ENCODE assay signal across 30 cellular contexts in the genomic region with DNA sequence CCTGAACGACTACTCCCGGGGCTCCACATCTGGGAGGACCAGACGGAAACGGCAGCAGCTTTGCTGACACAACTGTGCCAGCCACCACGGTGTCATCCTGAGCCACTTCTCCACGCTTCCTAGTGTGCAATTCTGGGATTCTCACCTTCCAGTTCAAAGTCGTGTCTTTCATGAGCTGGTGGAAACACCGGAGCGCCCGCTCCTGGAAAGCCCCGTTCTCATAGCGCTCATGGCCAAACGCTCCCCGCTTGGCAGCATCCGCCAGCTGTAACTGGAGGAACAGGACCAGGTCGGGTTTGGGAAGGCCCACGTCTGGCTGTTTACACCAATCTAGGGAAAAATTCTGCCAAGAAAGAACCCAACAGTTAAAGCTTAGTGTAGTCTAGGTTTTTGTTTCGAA.
"Had no signal": no experiment of that assay in that cellular context is flagged by ENCODE, and none has a peak within 500 bp of the region (broad histone marks: within the 10 kb centered on the region; RNA-seq: fewer than 3 reads in every experiment).

No MANE protein-coding gene starts in this region.

- H3K27ac ChIP-seq: brain microvascular endothelial cell, esophagus muscularis mucosa, foreskin keratinocyte, gastrocnemius medialis had no signal

- H3K27me3 Mint-ChIP-seq: activated CD4-positive, alpha-beta memory T cell treated with anti-CD3 and anti-CD28 coated beads, Interleukin-2, amount 10 ng/mL, durations not matched to agents 7 days and 5 days; activated CD4-positive, alpha-beta T cell treated with anti-CD3 and anti-CD28 coated beads for 36 hours; activated CD4-positive, alpha-beta T cell treated with anti-CD3 and anti-CD28 coated beads, Interleukin-2, amount 10 ng/mL, durations not matched to agents 7 days and 5 days; activated naive CD4-positive, alpha-beta T cell treated with anti-CD3 and anti-CD28 coated beads, Interleukin-2, amount 10 ng/mL, durations not matched to agents 7 days and 5 days; activated naive CD8-positive, alpha-beta T cell treated with anti-CD3 and anti-CD28 coated beads, Interleukin-2, amount 10 ng/mL, durations not matched to agents 7 days and 5 days; activated T-cell treated with anti-CD3 and anti-CD28 coated beads, Interleukin-2, amount 50 U/mL, for 24 hours; effector memory CD8-positive, alpha-beta T cell had no signal

- H3K4me3 ChIP-seq: esophagus muscularis mucosa, gastrocnemius medialis had no signal

- H3K4me1 ChIP-seq: foreskin keratinocyte had no signal

- H3K4me3 Mint-ChIP-seq: activated CD4-positive, alpha-beta memory T cell treated with anti-CD3 and anti-CD28 coated beads, Interleukin-2, amount 10 ng/mL, durations not matched to agents 7 days and 5 days; activated CD4-positive, alpha-beta T cell treated with anti-CD3 and anti-CD28 coated beads for 36 hours; activated CD4-positive, alpha-beta T cell treated with anti-CD3 and anti-CD28 coated beads, Interleukin-2, amount 10 ng/mL, durations not matched to agents 7 days and 5 days; activated naive CD4-positive, alpha-beta T cell treated with anti-CD3 and anti-CD28 coated beads, Interleukin-2, amount 10 ng/mL, durations not matched to agents 7 days and 5 days; activated naive CD8-positive, alpha-beta T cell treated with anti-CD3 and anti-CD28 coated beads, Interleukin-2, amount 10 ng/mL, durations not matched to agents 7 days and 5 days; activated T-cell treated with anti-CD3 and anti-CD28 coated beads, Interleukin-2, amount 50 U/mL, for 24 hours; activated T-cell treated with anti-CD3 and anti-CD28 coated beads, Interleukin-2, amount 50 U/mL, for 72 hours; effector memory CD8-positive, alpha-beta T cell had no signal

- DNase-seq: activated CD4-positive, alpha-beta memory T cell treated with anti-CD3 and anti-CD28 coated beads, Interleukin-2, amount 10 ng/mL, durations not matched to agents 7 days and 5 days; activated CD4-positive, alpha-beta T cell treated with anti-CD3 and anti-CD28 coated beads for 36 hours; activated CD4-positive, alpha-beta T cell treated with anti-CD3 and anti-CD28 coated beads, Interleukin-2, amount 10 ng/mL, durations not matched to agents 7 days and 5 days; activated CD4-positive, alpha-beta T cell treated with anti-CD3 and anti-CD28 coated beads, Interleukin-2, amount 50 U/mL, for 4 hours; activated CD4-positive, CD25-positive, alpha-beta regulatory T cell; activated CD4-positive, CD25-positive, alpha-beta regulatory T cell treated with anti-CD3 and anti-CD28 coated beads, Interleukin-2, amount 50 U/mL, for 72 hours; activated CD8-positive, alpha-beta memory T cell treated with anti-CD3 and anti-CD28 coated beads, Interleukin-2, amount 50 U/mL, for 48 hours; activated gamma-delta T cell; activated naive CD4-positive, alpha-beta T cell; activated naive CD4-positive, alpha-beta T cell treated with anti-CD3 and anti-CD28 coated beads, Interleukin-2, amount 10 ng/mL, durations not matched to agents 7 days and 5 days; activated naive CD8-positive, alpha-beta T cell treated with anti-CD3 and anti-CD28 coated beads, Interleukin-2, amount 10 ng/mL, durations not matched to agents 7 days and 5 days; activated T-cell treated with anti-CD3 and anti-CD28 coated beads for 4 hours; activated T-cell treated with anti-CD3 and anti-CD28 coated beads, Interleukin-2, amount 50 U/mL, for 24 hours; activated T-cell treated with anti-CD3 and anti-CD28 coated beads, Interleukin-2, amount 50 U/mL, for 72 hours; anterior cingulate cortex; brain microvascular endothelial cell; caudate nucleus; cortex of kidney; dermis blood vessel endothelial cell; effector CD4-positive, alpha-beta T cell; effector memory CD8-positive, alpha-beta T cell; erythroblast; foreskin keratinocyte; gastrocnemius medialis; glutamatergic neuron; T-helper 2 cell had no signal

- H3K9me3 ChIP-seq: esophagus muscularis mucosa, gastrocnemius medialis had no signal

- FAIRE-seq: astrocyte, colon had no signal

- H3K27me3 ChIP-seq: brain microvascular endothelial cell, esophagus muscularis mucosa, foreskin keratinocyte, gastrocnemius medialis had no signal

- H3K9me3 Mint-ChIP-seq: activated CD4-positive, alpha-beta memory T cell treated with anti-CD3 and anti-CD28 coated beads, Interleukin-2, amount 10 ng/mL, durations not matched to agents 7 days and 5 days; activated CD4-positive, alpha-beta T cell treated with anti-CD3 and anti-CD28 coated beads, Interleukin-2, amount 10 ng/mL, durations not matched to agents 7 days and 5 days; activated naive CD4-positive, alpha-beta T cell treated with anti-CD3 and anti-CD28 coated beads, Interleukin-2, amount 10 ng/mL, durations not matched to agents 7 days and 5 days; activated naive CD4-positive, alpha-beta T cell treated with anti-CD3 and anti-CD28 coated beads, Interleukin-2, amount 50 U/mL, for 72 hours; activated naive CD8-positive, alpha-beta T cell treated with anti-CD3 and anti-CD28 coated beads, Interleukin-2, amount 10 ng/mL, durations not matched to agents 7 days and 5 days; activated T-cell treated with anti-CD3 and anti-CD28 coated beads, Interleukin-2, amount 50 U/mL, for 24 hours; activated T-cell treated with anti-CD3 and anti-CD28 coated beads, Interleukin-2, amount 50 U/mL, for 72 hours; effector memory CD8-positive, alpha-beta T cell had no signal

- ATAC-seq: activated CD4-positive, alpha-beta T cell treated with anti-CD3 and anti-CD28 coated beads for 36 hours; activated naive CD4-positive, alpha-beta T cell treated with anti-CD3 and anti-CD28 coated beads, Interleukin-2, amount 50 U/mL, for 72 hours; activated T-cell treated with anti-CD3 and anti-CD28 coated beads, Interleukin-2, amount 50 U/mL, for 72 hours; effector memory CD8-positive, alpha-beta T cell; foreskin keratinocyte; gastrocnemius medialis had no signal

- H3K27ac Mint-ChIP-seq: activated CD4-positive, alpha-beta memory T cell treated with anti-CD3 and anti-CD28 coated beads, Interleukin-2, amount 10 ng/mL, durations not matched to agents 7 days and 5 days; activated CD4-positive, alpha-beta T cell treated with anti-CD3 and anti-CD28 coated beads for 36 hours; activated CD4-positive, alpha-beta T cell treated with anti-CD3 and anti-CD28 coated beads, Interleukin-2, amount 10 ng/mL, durations not matched to agents 7 days and 5 days; activated naive CD4-positive, alpha-beta T cell treated with anti-CD3 and anti-CD28 coated beads, Interleukin-2, amount 10 ng/mL, durations not matched to agents 7 days and 5 days; activated naive CD8-positive, alpha-beta T cell treated with anti-CD3 and anti-CD28 coated beads, Interleukin-2, amount 10 ng/mL, durations not matched to agents 7 days and 5 days; activated T-cell treated with anti-CD3 and anti-CD28 coated beads, Interleukin-2, amount 50 U/mL, for 72 hours; effector memory CD8-positive, alpha-beta T cell had no signal
